ENCODE assay signal across 13 cellular contexts in genomic region chr20:17747431-17747846, GRCh38. TPM values are rescaled to one million over a fixed set of nuclear protein-coding genes. Genes with fewer than 3 reads are reported as not detected.
DNase-seq lines count a peak whose midpoint lies in the region; ATAC-seq and TF ChIP-seq lines count a peak whose summit lies in the region.
"Had no signal": no experiment of that assay in that cellular context is flagged by ENCODE, and none has a peak within 500 bp of the region (broad histone marks: within the 10 kb centered on the region; RNA-seq: fewer than 3 reads in every experiment).

No MANE protein-coding gene starts in this region.

- no peak overlapping the region for H3K4me3 Mint-ChIP-seq in nephron progenitor cell
- H3K4me3 Mint-ChIP-seq: IgD-negative memory B cell had no signal

- intact Hi-C loops in body of pancreas (cut with DNase I) = no loop called here

- H3K27ac ChIP-seq in body of pancreas = peak overlapping the region in 3 of 4 donors; percentile 21 to 48 (median 32)
- H3K27ac ChIP-seq: gastrocnemius medialis had no signal

- H3K36me3 ChIP-seq in MG63 = no peaks in the 10 kb centered on the region
- no peaks in the 10 kb centered on the region for H3K36me3 ChIP-seq in body of pancreas (replicated peaks in 1 of 2; ENCODE audit: insufficient read depth in 1 of 2, low read depth in 2 of 2)
- H3K36me3 ChIP-seq: gastrocnemius medialis had no signal

- CTCF ChIA-PET in HEK293T (lab: Yijun Ruan, JAX) = interaction anchor here (1.7 kb wide), 1 partner anchor 12 kb away, joined by 4 read pairs; no protein-coding TSS in a partner anchor

- H3K27me3 ChIP-seq in MG63 = no peaks in the 10 kb centered on the region
- H3K27me3 ChIP-seq in body of pancreas = no peaks in the 10 kb centered on the region
- H3K27me3 ChIP-seq: gastrocnemius medialis had no signal

- peak; percentile 78 for ATAC-seq in body of pancreas
- ATAC-seq: gastrocnemius medialis had no signal

- H3K4me3 ChIP-seq in MG63 (no peak overlapping the region), body of pancreas (no peak overlapping the region)
- H3K4me3 ChIP-seq: gastrocnemius medialis had no signal

- POLR2A ChIA-PET in HEK293T (lab: Yijun Ruan, JAX) = interaction anchor here (1.3 kb wide), 1 partner anchor 65 kb away, joined by 3 read pairs; the partner anchor contains the start of gene RRBP1

- TF ChIP-seq CTCF in body of pancreas (IDR thresholded peaks at IDR 0.05) (peak in 2 of 7 experiments; percentile 6 to 11), nephron progenitor cell (IDR thresholded peaks at IDR 0.05) (no peak)

- H3K4me1 ChIP-seq in body of pancreas = peaks cover 31% of the 10 kb centered on the region

- peaks cover 11% of the 10 kb centered on the region for H3K27me3 Mint-ChIP-seq in nephron progenitor cell (ENCODE audit: low read depth, poor library complexity)

- 12 to 60% methylated on average over 3 to 4 of the region's 4 CpGs for WGBS in body of pancreas, 2 donors

- in situ Hi-C loops in Caki2 (cut with HindIII; ENCODE audit: low pct_unique_long_range_greater_than_20kb, low sequenced_read_pairs) = no loop called here

- no peaks in the 10 kb centered on the region for H3K36me3 Mint-ChIP-seq in nephron progenitor cell (ENCODE audit: low read depth)
- H3K36me3 Mint-ChIP-seq: IgD-negative memory B cell had no signal

- no peak overlapping the region for H3K27ac Mint-ChIP-seq in nephron progenitor cell
- H3K27ac Mint-ChIP-seq: IgD-negative memory B cell had no signal

- peak; percentile 58 for DNase-seq in Caki2 (ENCODE audit: low read depth)
- DNase-seq in MG63 = peak; percentile 75
- peak; percentile 49 to 83 (median 62) for DNase-seq in body of pancreas
- peak; percentile 9 for DNase-seq in middle frontal gyrus (ENCODE audit: extremely low spot score, low spot score)
- DNase-seq in NAMALWA (ENCODE audit: low spot score) = no peak
- no peak for DNase-seq in activated gamma-delta T cell treated with Interleukin-2 at 50 U/mL for 16 hours
- DNase-seq in nephron progenitor cell = no peak
- DNase-seq in HEK293T (ENCODE audit: extremely low spot score) = no peak
- DNase-seq: activated CD8-positive, alpha-beta memory T cell treated with anti-CD3 and anti-CD28 coated beads, Interleukin-2, amount 50 U/mL, for 48 hours; nucleus accumbens; SHP77 treated with DMSO at 0.1 percent for 48 hours had no signal

- no peaks in the 10 kb centered on the region for H3K9me3 ChIP-seq in MG63
- no peaks in the 10 kb centered on the region for H3K9me3 ChIP-seq in body of pancreas
- H3K9me3 ChIP-seq: gastrocnemius medialis had no signal

- H3K9me3 Mint-ChIP-seq in nephron progenitor cell = no peaks in the 10 kb centered on the region

- no peak for TF ChIP-seq POLR2A in body of pancreas (IDR thresholded peaks at IDR 0.05)

- H3K4me1 Mint-ChIP-seq in nephron progenitor cell = peaks cover 21% of the 10 kb centered on the region

TF ChIP-seq in HEK293T, 16 proteins besides CTCF, POLR2A, EP300 and RAD21:
- TF ChIP-seq BHLHE40 (IDR thresholded peaks at IDR 0.05; ENCODE audit: borderline replicate concordance) (no peak), ELF4 (IDR thresholded peaks at IDR 0.05) (no peak), CTBP1 (IDR thresholded peaks at IDR 0.05; ENCODE audit: borderline replicate concordance) (no peak), ARNT (IDR thresholded peaks at IDR 0.05) (no peak), SUZ12 (IDR thresholded peaks at IDR 0.05) (no peak)
TF ChIP-seq in HEK293T: peak in this region for 0.

RNA-seq across cellular contexts. Expression of gene BANF2, which starts 47.7 kb away (rescaled TPM):
- not detected in 2 replicates for total RNA-seq in Caki2 (2014; rRNA removed; shearing (Covaris generic); ENCODE audit: low replicate concordance)
- total RNA-seq in MG63 (2014; rRNA removed; shearing (Covaris generic); ENCODE audit: low replicate concordance) = not detected in 2 replicates
- 1 to 10 TPM in 1 of 2 donors, not detected in 1; 4.0 TPM for total RNA-seq in body of pancreas
- total RNA-seq: gastrocnemius medialis had no signal

Comparison
In these comparisons a context has a peak if more than half of its experiments do, and no peak if none do; other contexts are left out.
1. DNase-seq: peak in Caki2 (single experiment), MG63 (single experiment), body of pancreas (4 of 4) and middle frontal gyrus (single experiment); none in NAMALWA (single experiment), activated gamma-delta T cell treated with Interleukin-2 at 50 U/mL for 16 hours (single experiment), nephron progenitor cell (single experiment) and HEK293T (single experiment).